32 cellular contexts compared by ENCODE assay signal in genomic region chr2:14621114-14621513, GRCh38. TPM values are rescaled to one million over a fixed set of nuclear protein-coding genes. Genes with fewer than 3 reads are reported as not detected.
"Had no signal": no experiment of that assay in that cellular context is flagged by ENCODE, and none has a peak within 500 bp of the region (broad histone marks: within the 10 kb centered on the region; RNA-seq: fewer than 3 reads in every experiment).

No MANE protein-coding gene starts in this region.

- H3K4me3 ChIP-seq: cardiac muscle cell, colonic mucosa, esophagus muscularis mucosa, sigmoid colon, upper lobe of right lung had no signal

- H3K9me3 ChIP-seq: colonic mucosa, esophagus muscularis mucosa, neutrophil, sigmoid colon, upper lobe of right lung had no signal

- H3K4me3 Mint-ChIP-seq: activated CD4-positive, alpha-beta T cell treated with anti-CD3 and anti-CD28 coated beads for 36 hours; activated CD8-positive, alpha-beta memory T cell treated with anti-CD3 and anti-CD28 coated beads, Interleukin-2, amount 10 ng/mL, durations not matched to agents 7 days and 5 days; activated CD8-positive, alpha-beta T cell treated with anti-CD3 and anti-CD28 coated beads, Interleukin-2, amount 10 ng/mL, durations not matched to agents 7 days and 5 days; effector memory CD8-positive, alpha-beta T cell; mesothelial cell of epicardium; naive B cell; nephron progenitor cell; stimulated activated effector memory CD8-positive, alpha-beta T cell treated with anti-CD3 and anti-CD28 coated beads, Interleukin-12 subunit alpha, Interleukin-12 subunit beta, amount 100 ng/mL, for 72 hours; stimulated activated naive CD8-positive, alpha-beta T cell treated with anti-CD3 and anti-CD28 coated beads, Interleukin-15, amount 100 ng/mL, for 72 hours; T-helper 2 cell treated with Interferon-gamma antibody and Interleukin-4, amounts not matched to agents 5 μg/mL and 100 μg/mL, for 36 hours had no signal

- ATAC-seq: activated CD4-positive, alpha-beta T cell treated with anti-CD3 and anti-CD28 coated beads for 36 hours; activated CD8-positive, alpha-beta memory T cell treated with anti-CD3 and anti-CD28 coated beads, Interleukin-2, amount 10 ng/mL, durations not matched to agents 7 days and 5 days; activated CD8-positive, alpha-beta T cell treated with anti-CD3 and anti-CD28 coated beads, Interleukin-2, amount 10 ng/mL, durations not matched to agents 7 days and 5 days; activated naive CD4-positive, alpha-beta T cell treated with anti-CD3 and anti-CD28 coated beads, Interleukin-2, amount 50 U/mL, for 72 hours; effector memory CD8-positive, alpha-beta T cell; left cardiac atrium; left ventricle myocardium superior; stimulated activated effector memory CD8-positive, alpha-beta T cell treated with anti-CD3 and anti-CD28 coated beads, Interleukin-12 subunit alpha, Interleukin-12 subunit beta, amount 100 ng/mL, for 72 hours; stimulated activated naive CD8-positive, alpha-beta T cell treated with anti-CD3 and anti-CD28 coated beads, Interleukin-15, amount 100 ng/mL, for 72 hours; upper lobe of right lung had no signal

- H3K27me3 Mint-ChIP-seq: activated CD8-positive, alpha-beta memory T cell treated with anti-CD3 and anti-CD28 coated beads, Interleukin-2, amount 10 ng/mL, durations not matched to agents 7 days and 5 days; effector memory CD8-positive, alpha-beta T cell; progenitor cell of endocrine pancreas had no signal

- H3K27me3 ChIP-seq: colonic mucosa, neutrophil, sigmoid colon, upper lobe of right lung had no signal

- H3K27ac ChIP-seq: cardiac muscle cell, colonic mucosa, esophagus muscularis mucosa, neutrophil, sigmoid colon, upper lobe of right lung had no signal

- DNase-seq: activated CD4-positive, alpha-beta T cell treated with anti-CD3 and anti-CD28 coated beads for 36 hours; activated CD4-positive, CD25-positive, alpha-beta regulatory T cell; activated CD8-positive, alpha-beta memory T cell treated with anti-CD3 and anti-CD28 coated beads, Interleukin-2, amount 10 ng/mL, durations not matched to agents 7 days and 5 days; activated CD8-positive, alpha-beta T cell treated with anti-CD3 and anti-CD28 coated beads, Interleukin-2, amount 10 ng/mL, durations not matched to agents 7 days and 5 days; activated naive CD4-positive, alpha-beta T cell; activated T-cell treated with anti-CD3 and anti-CD28 coated beads, Interleukin-2, amount 50 U/mL, for 48 hours; cerebellar nuclear complex; colonic mucosa; effector memory CD8-positive, alpha-beta T cell; islet precursor cell; left cardiac atrium; left ventricle myocardium superior; naive B cell; nephron progenitor cell; retina; sigmoid colon; small intestine; stimulated activated CD4-positive, alpha-beta T cell treated with anti-CD3 and anti-CD28 coated beads, Interleukin-4, amount 100 ng/mL, for 24 hours; stimulated activated naive CD8-positive, alpha-beta T cell treated with anti-CD3 and anti-CD28 coated beads, Interleukin-15, amount 100 ng/mL, for 72 hours; substantia nigra; T-helper 1 cell; upper lobe of right lung had no signal

- H3K36me3 ChIP-seq: cardiac muscle cell, colonic mucosa, esophagus muscularis mucosa, neutrophil, sigmoid colon, upper lobe of right lung had no signal

- H3K4me1 Mint-ChIP-seq: activated CD4-positive, alpha-beta T cell treated with anti-CD3 and anti-CD28 coated beads for 36 hours; activated CD8-positive, alpha-beta memory T cell treated with anti-CD3 and anti-CD28 coated beads, Interleukin-2, amount 10 ng/mL, durations not matched to agents 7 days and 5 days; mesothelial cell of epicardium; naive B cell; nephron progenitor cell; stimulated activated effector memory CD8-positive, alpha-beta T cell treated with anti-CD3 and anti-CD28 coated beads, Interleukin-12 subunit alpha, Interleukin-12 subunit beta, amount 100 ng/mL, for 72 hours; stimulated activated naive CD8-positive, alpha-beta T cell treated with anti-CD3 and anti-CD28 coated beads, Interleukin-15, amount 100 ng/mL, for 72 hours had no signal

- H3K27ac Mint-ChIP-seq: activated CD4-positive, alpha-beta T cell treated with anti-CD3 and anti-CD28 coated beads for 36 hours; activated CD8-positive, alpha-beta memory T cell treated with anti-CD3 and anti-CD28 coated beads, Interleukin-2, amount 10 ng/mL, durations not matched to agents 7 days and 5 days; activated CD8-positive, alpha-beta T cell treated with anti-CD3 and anti-CD28 coated beads, Interleukin-2, amount 10 ng/mL, durations not matched to agents 7 days and 5 days; activated naive CD4-positive, alpha-beta T cell treated with anti-CD3 and anti-CD28 coated beads, Interleukin-2, amount 50 U/mL, for 72 hours; effector memory CD8-positive, alpha-beta T cell; mesothelial cell of epicardium; naive B cell; nephron progenitor cell; progenitor cell of endocrine pancreas; stimulated activated effector memory CD8-positive, alpha-beta T cell treated with anti-CD3 and anti-CD28 coated beads, Interleukin-12 subunit alpha, Interleukin-12 subunit beta, amount 100 ng/mL, for 72 hours; stimulated activated naive CD8-positive, alpha-beta T cell treated with anti-CD3 and anti-CD28 coated beads, Interleukin-15, amount 100 ng/mL, for 72 hours; T-helper 2 cell treated with Interferon-gamma antibody and Interleukin-4, amounts not matched to agents 5 μg/mL and 100 μg/mL, for 36 hours had no signal

- FAIRE-seq: frontal cortex, small intestine had no signal

- H3K4me1 ChIP-seq: colonic mucosa, esophagus muscularis mucosa, sigmoid colon, upper lobe of right lung had no signal

- H3K9me3 Mint-ChIP-seq: mesothelial cell of epicardium; nephron progenitor cell; T-helper 2 cell treated with Interferon-gamma antibody and Interleukin-4, amounts not matched to agents 5 μg/mL and 100 μg/mL, for 36 hours had no signal

- H3K36me3 Mint-ChIP-seq: activated CD8-positive, alpha-beta memory T cell treated with anti-CD3 and anti-CD28 coated beads, Interleukin-2, amount 10 ng/mL, durations not matched to agents 7 days and 5 days; mesothelial cell of epicardium; naive B cell; stimulated activated effector memory CD8-positive, alpha-beta T cell treated with anti-CD3 and anti-CD28 coated beads, Interleukin-12 subunit alpha, Interleukin-12 subunit beta, amount 100 ng/mL, for 72 hours had no signal

RNA-seq across cellular contexts. Expression of gene LRATD1, which starts 11.4 kb away (rescaled TPM):
- total RNA-seq: activated CD4-positive, alpha-beta T cell treated with anti-CD3 and anti-CD28 coated beads for 36 hours; activated CD8-positive, alpha-beta memory T cell treated with anti-CD3 and anti-CD28 coated beads, Interleukin-2, amount 10 ng/mL, durations not matched to agents 7 days and 5 days; activated CD8-positive, alpha-beta T cell treated with anti-CD3 and anti-CD28 coated beads, Interleukin-2, amount 10 ng/mL, durations not matched to agents 7 days and 5 days; activated naive CD4-positive, alpha-beta T cell treated with anti-CD3 and anti-CD28 coated beads, Interleukin-2, amount 50 U/mL, for 72 hours; osteocyte had no signal
